ENCODE assay signal across 21 cellular contexts in genomic region chr3:123321806-123322205, GRCh38.
DNase-seq lines count a peak whose midpoint lies in the region; ATAC-seq, FAIRE-seq and TF ChIP-seq lines count a peak whose summit lies in the region.
"Had no signal": no experiment of that assay in that cellular context is flagged by ENCODE, and none has a peak within 500 bp of the region (broad histone marks: within the 10 kb centered on the region; RNA-seq: fewer than 3 reads in every experiment).

No MANE protein-coding gene starts in this region.

- H2BK12ac ChIP-seq in H1 (ENCODE audit: low read depth, low read length) (peak overlapping the region; percentile 87; the same call in 1 of the 2 replicates), neuronal stem cell (ENCODE audit: low read length) (no peak overlapping the region)

- H2BK5ac ChIP-seq in H1 (ENCODE audit: low read depth, low read length), result no peak overlapping the region
- H2BK5ac ChIP-seq in neuronal stem cell (ENCODE audit: low read length), result no peak overlapping the region

- no peak overlapping the region for H3K14ac ChIP-seq in H1 (ENCODE audit: insufficient read length)
- peak overlapping the region; percentile 31 for H3K14ac ChIP-seq in neuronal stem cell (ENCODE audit: low read length)

- H3K23ac ChIP-seq in H1 (ENCODE audit: insufficient read length), result no peak overlapping the region
- H3K23ac ChIP-seq in neuronal stem cell (ENCODE audit: low read depth, low read length, poor library complexity), result peak overlapping the region; percentile 44

- peaks cover 67% of the 10 kb centered on the region for H3K4me1 ChIP-seq in left ventricle myocardium inferior
- H3K4me1 ChIP-seq in H1 (replicated peaks in 1 of 4; ENCODE audit: control insufficient read depth in 3 of 4, insufficient read depth in 4 of 4, low read length in 3 of 4), result peaks cover 4 to 14% (median 9%) of the 10 kb centered on the region in 4 experiments
- peaks cover 3 to 8% of the 10 kb centered on the region in 2 donors for H3K4me1 ChIP-seq in neuronal stem cell (ENCODE audit: control insufficient read depth in 2 of 2, insufficient read depth in 1 of 2, low read depth in 1 of 2, low read length in 2 of 2)
- H3K4me1 ChIP-seq: A549, Caco-2 had no signal

- no peak for FAIRE-seq in H1 (lab: Jason Lieb, UNC)
- FAIRE-seq: A549, GM12878 had no signal

- H3K18ac ChIP-seq in H1 (ENCODE audit: extremely low read depth, low read length), result peak overlapping the region; percentile 27; the same call in 1 of the 2 replicates
- no peak overlapping the region for H3K18ac ChIP-seq in neuronal stem cell (ENCODE audit: low read length)

- H3K4me3 ChIP-seq in left ventricle myocardium inferior (no peak overlapping the region), H1 (ENCODE audit: extremely low read depth in 1 of 4, insufficient read depth in 2 of 4, low read depth in 3 of 4, low read length in 4 of 4) (no peak overlapping the region), neuronal stem cell (ENCODE audit: low read length in 2 of 2) (no peak overlapping the region)
- H3K4me3 ChIP-seq: A549, GM12878, GM23338 had no signal

- H2BK120ac ChIP-seq in H1 (replicated peaks; ENCODE audit: low read depth, low read length) (no peak overlapping the region), neuronal stem cell (ENCODE audit: low read depth, low read length) (no peak overlapping the region)

- no peaks in the 10 kb centered on the region for H3K23me2 ChIP-seq in H1 (ENCODE audit: low read depth, low read length)

- H3K36me3 ChIP-seq in left ventricle myocardium inferior (peaks cover 74% of the 10 kb centered on the region), H1 (ENCODE audit: control insufficient read depth in 2 of 4, insufficient read depth in 4 of 4, low read length in 3 of 4) (no peaks in the 10 kb centered on the region), neuronal stem cell (replicated peaks in 1 of 2; ENCODE audit: control insufficient read depth in 2 of 2, insufficient read depth in 2 of 2, low read length in 2 of 2) (no peaks in the 10 kb centered on the region)

- H3K4ac ChIP-seq in H1 (replicated peaks; ENCODE audit: insufficient read length, low read depth, low read length) (no peak overlapping the region), neuronal stem cell (ENCODE audit: low read length) (no peak overlapping the region)

- DNase-seq in left ventricle myocardium inferior (no peak), left cardiac atrium (no peak), H1 (ENCODE audit: low read depth in 1 of 2, low spot score in 2 of 2) (no peak), neuronal stem cell (ENCODE audit: low spot score) (no peak), HPDE6-E6E7 (ENCODE audit: extremely low spot score) (no peak)
- DNase-seq: Caco-2; CD4-positive, alpha-beta T cell; DMS 273 treated with DMSO at 0.1 percent for 48 hours; DMS79 treated with DMSO at 0.1 percent for 48 hours; Kasumi-1; NCI-H1694; NCI-H2081 treated with DMSO at 0.1 percent for 48 hours; NCI-H524 treated with DMSO at 0.1 percent for 48 hours; OCI-M1; SHP77 had no signal

- no peaks in the 10 kb centered on the region for H3K9me3 ChIP-seq in left ventricle myocardium inferior (replicated peaks)
- no peaks in the 10 kb centered on the region for H3K9me3 ChIP-seq in H1 (ENCODE audit: insufficient read depth in 2 of 2, low read depth in 1 of 2, low read length in 1 of 2)
- no peaks in the 10 kb centered on the region for H3K9me3 ChIP-seq in neuronal stem cell (replicated peaks in 1 of 2; ENCODE audit: control insufficient read depth in 2 of 2, insufficient read depth in 1 of 2, low read depth in 1 of 2, low read length in 2 of 2)
- H3K9me3 ChIP-seq: A549, Caco-2 had no signal

- no peak overlapping the region for H3K56ac ChIP-seq in H1 (replicated peaks; ENCODE audit: insufficient read length, low read depth, low read length)

- POLR2A ChIA-PET in H1 (lab: Charles Lee; ENCODE audit: partially characterized antibody), result interaction anchor here (1.0 kb wide), 1 partner anchor 40 kb away, joined by 3 read pairs; no protein-coding TSS in a partner anchor

- H2BK20ac ChIP-seq in H1 (ENCODE audit: low read length), result no peak overlapping the region

- TF ChIP-seq CTCF in left ventricle myocardium inferior (IDR thresholded peaks at IDR 0.05; ENCODE audit: borderline replicate concordance) (no peak), H1 (IDR thresholded peaks at IDR 0.05; ENCODE audit: control extremely low read depth in 1 of 3, insufficient read depth in 1 of 3, low read depth in 1 of 3, low read length in 3 of 3) (no peak)

- H3K79me1 ChIP-seq in H1 (ENCODE audit: low read depth, low read length) (no peaks in the 10 kb centered on the region), neuronal stem cell (ENCODE audit: low read depth, low read length) (no peaks in the 10 kb centered on the region)

- no peak overlapping the region for H4K5ac ChIP-seq in H1 (ENCODE audit: insufficient read length, low read depth, low read length)

- no peak for TF ChIP-seq POLR2A in H1 (IDR thresholded peaks at IDR 0.05; ENCODE audit: control extremely low read depth in 1 of 2, low read depth in 2 of 2, low read length in 2 of 2)

- WGBS in H1 (ENCODE audit: extremely low coverage in 1 of 2, insufficient coverage in 1 of 2, insufficient read length in 1 of 2, insufficient replicate concordance in 2 of 2, low coverage in 1 of 2, low lambda C conversion rate in 2 of 2, missing lambda C conversion rate in 1 of 2), 2 experiments, result 93% methylated on average over 8 of the region's 8 CpGs; no CpG with 5 or more reads in 1 of the 2 experiments
- no CpG with 5 or more reads among the region's 8 CpGs for WGBS in neuronal stem cell (ENCODE audit: extremely low coverage in 2 of 2, insufficient read length in 2 of 2, insufficient replicate concordance in 1 of 2), 2 donors

- CTCF ChIA-PET in H1 (lab: Charles Lee; ENCODE audit: partially characterized antibody), result interaction anchor here (0.6 to 22.2 kb wide), 14 partner anchors 10 to 1200 kb away, joined by 3 to 245 read pairs (median 4); no protein-coding TSS in a partner anchor

- H4K20me1 ChIP-seq in H1 (replicated peaks in 1 of 2; ENCODE audit: control insufficient read depth in 1 of 2, insufficient read depth in 2 of 2, low read length in 2 of 2), result no peaks in the 10 kb centered on the region

- no peak for TF ChIP-seq EP300 in H1 (IDR thresholded peaks at IDR 0.05; ENCODE audit: borderline replicate concordance in 1 of 2, low read depth in 2 of 2, low read length in 2 of 2)

- H3K4me2 ChIP-seq in H1 (ENCODE audit: insufficient read depth in 1 of 2, low read depth in 2 of 2, low read length in 2 of 2) (no peak overlapping the region), neuronal stem cell (ENCODE audit: insufficient read depth, low read length, poor library complexity, severe bottlenecking) (no peak overlapping the region)
- H3K4me2 ChIP-seq: A549, GM23338 had no signal

- no peak for TF ChIP-seq RAD21 in H1 (IDR thresholded peaks at IDR 0.05 in 1 of 2, conservative IDR thresholded peaks at IDR 0.05 in 1 of 2; ENCODE audit: low read depth in 2 of 2, low read length in 2 of 2)

- ATAC-seq in left cardiac atrium (no peak), HG02870 (IDR thresholded peaks at IDR 0.05; ENCODE audit: unreplicated experiment) (no peak), GM21619 (IDR thresholded peaks at IDR 0.05; ENCODE audit: unreplicated experiment) (no peak)
- ATAC-seq: GM12878, GM23338, HCT116 had no signal

- H3K27ac ChIP-seq in left ventricle myocardium inferior (replicated peaks), result peak overlapping the region; percentile 46
- no peak overlapping the region; the same call in 1 of the 2 replicates for H3K27ac ChIP-seq in H1 (ENCODE audit: low read depth, low read length)
- no peak overlapping the region for H3K27ac ChIP-seq in neuronal stem cell (replicated peaks; ENCODE audit: low read length)
- H3K27ac ChIP-seq: A549 had no signal

- intact Hi-C loops in left ventricle myocardium inferior (cut with micrococcal nuclease) (no loop called here), left cardiac atrium (cut with DNase I) (loop anchor here in 1 of 2 donors (10.0 kb wide), 2 partner anchors 123 to 233 kb away; partner anchors contain the start of gene ADCY5)

- H3K9ac ChIP-seq in H1 (replicated peaks in 1 of 4; ENCODE audit: extremely low read depth in 1 of 4, low read depth in 3 of 4, low read length in 3 of 4) (no peak overlapping the region), neuronal stem cell (ENCODE audit: low read depth, low read length, poor library complexity) (peak overlapping the region; percentile 12)

- H2AFZ ChIP-seq in H1 (ENCODE audit: low read length), result no peak overlapping the region
- no peak overlapping the region for H2AFZ ChIP-seq in neuronal stem cell (ENCODE audit: low read length)
- H2AFZ ChIP-seq: GM23338 had no signal

- H2BK15ac ChIP-seq in H1 (ENCODE audit: low read length) (no peak overlapping the region), neuronal stem cell (ENCODE audit: low read length) (no peak overlapping the region)

- H3K79me2 ChIP-seq in H1 (ENCODE audit: control insufficient read depth in 1 of 2, insufficient read depth in 2 of 2, low read length in 2 of 2), result no peaks in the 10 kb centered on the region

- H4K91ac ChIP-seq in H1 (replicated peaks; ENCODE audit: insufficient read length, low read length), result no peak overlapping the region
- H4K91ac ChIP-seq in neuronal stem cell (ENCODE audit: low read depth, low read length, poor library complexity), result no peak overlapping the region

- H2AK5ac ChIP-seq in H1 (ENCODE audit: low read depth, low read length), result no peak overlapping the region; the same call in 1 of the 2 replicates
- H2AK5ac ChIP-seq in neuronal stem cell (ENCODE audit: low read depth, low read length), result no peak overlapping the region

- H4K8ac ChIP-seq in H1 (ENCODE audit: extremely low read depth, insufficient read depth, low read length) (no peak overlapping the region), neuronal stem cell (ENCODE audit: low read depth, low read length) (no peak overlapping the region)

- peaks cover 4% of the 10 kb centered on the region for H3K27me3 ChIP-seq in left ventricle myocardium inferior (ENCODE audit: low read depth)
- no peaks in the 10 kb centered on the region for H3K27me3 ChIP-seq in H1 (replicated peaks in 1 of 4; ENCODE audit: control insufficient read depth in 3 of 4, extremely low read depth in 1 of 4, insufficient read depth in 3 of 4, low read length in 3 of 4)
- peaks cover 0 to 26% (median 0%) of the 10 kb centered on the region in 3 experiments for H3K27me3 ChIP-seq in neuronal stem cell (ENCODE audit: control insufficient read depth in 3 of 3, insufficient read depth in 3 of 3, low read depth in 1 of 3, low read length in 3 of 3)

TF ChIP-seq in H1, 55 proteins besides CTCF, POLR2A, EP300 and RAD21 (continues in another document):
- TF ChIP-seq KDM5A (IDR thresholded peaks at IDR 0.05; ENCODE audit: low read length), result no peak
- TF ChIP-seq NRF1 (IDR thresholded peaks at IDR 0.05; ENCODE audit: low read depth, low read length), result no peak
- TF ChIP-seq SP1 (IDR thresholded peaks at IDR 0.05; ENCODE audit: low read depth, low read length), result no peak
- no peak for TF ChIP-seq MAX (IDR thresholded peaks at IDR 0.05)
- TF ChIP-seq POU5F1 (IDR thresholded peaks at IDR 0.05; ENCODE audit: low read depth, low read length), result no peak
